14 cellular contexts compared by ENCODE assay signal in genomic region chr7:3641556-3641955, GRCh38.
DNase-seq lines count a peak whose midpoint lies in the region; ATAC-seq and TF ChIP-seq lines count a peak whose summit lies in the region.
"Had no signal": no experiment of that assay in that cellular context is flagged by ENCODE, and none has a peak within 500 bp of the region (broad histone marks: within the 10 kb centered on the region; RNA-seq: fewer than 3 reads in every experiment).

No MANE protein-coding gene starts in this region.

- H3K4me1 ChIP-seq in esophagus muscularis mucosa = no peaks in the 10 kb centered on the region
- no peaks in the 10 kb centered on the region for H3K4me1 ChIP-seq in prostate gland (replicated peaks)
- no peaks in the 10 kb centered on the region for H3K4me1 ChIP-seq in endodermal cell (ENCODE audit: control insufficient read depth, insufficient read depth, low read length)
- H3K4me1 ChIP-seq: A549, BE2C had no signal

- TF ChIP-seq CTCF in esophagus muscularis mucosa (IDR thresholded peaks at IDR 0.05) (no peak), osteocyte (IDR thresholded peaks at IDR 0.05) (no peak), prostate gland (IDR thresholded peaks at IDR 0.05) (no peak), endodermal cell (conservative IDR thresholded peaks at IDR 0.05) (no peak)

- H3K27ac Mint-ChIP-seq in osteocyte (ENCODE audit: unreplicated experiment) (no peak overlapping the region), endodermal cell (no peak overlapping the region)
- H3K27ac Mint-ChIP-seq: CD4-positive, alpha-beta memory T cell had no signal

- no peak for TF ChIP-seq POLR2A in esophagus muscularis mucosa (IDR thresholded peaks at IDR 0.05; ENCODE audit: low read depth)
- no peak for TF ChIP-seq POLR2A in prostate gland (IDR thresholded peaks at IDR 0.05)

- no peak for TF ChIP-seq EP300 in esophagus muscularis mucosa (IDR thresholded peaks at IDR 0.05)

- H3K27ac ChIP-seq in esophagus muscularis mucosa (replicated peaks in 1 of 4) (no peak overlapping the region), prostate gland (no peak overlapping the region), endodermal cell (ENCODE audit: low read depth, low read length) (no peak overlapping the region)
- H3K27ac ChIP-seq: A549, C4-2B, HL-60 had no signal

- H3K9me3 Mint-ChIP-seq in osteocyte (ENCODE audit: unreplicated experiment) (no peaks in the 10 kb centered on the region), endodermal cell (no peaks in the 10 kb centered on the region)
- H3K9me3 Mint-ChIP-seq: CD4-positive, alpha-beta memory T cell had no signal

- intact Hi-C loops in esophagus muscularis mucosa (cut with DNase I) = no loop called here
- intact Hi-C loops in prostate gland (cut with DNase I) = no loop called here

- H3K36me3 Mint-ChIP-seq in osteocyte (ENCODE audit: unreplicated experiment) = no peaks in the 10 kb centered on the region
- peaks cover 16% of the 10 kb centered on the region for H3K36me3 Mint-ChIP-seq in endodermal cell (ENCODE audit: low read depth)
- H3K36me3 Mint-ChIP-seq: CD4-positive, alpha-beta memory T cell had no signal

- H3K27me3 Mint-ChIP-seq in osteocyte (ENCODE audit: unreplicated experiment) (no peaks in the 10 kb centered on the region), endodermal cell (ENCODE audit: insufficient read depth) (no peaks in the 10 kb centered on the region)

- peaks cover 0 to 5% (median 0%) of the 10 kb centered on the region in 4 donors for H3K36me3 ChIP-seq in esophagus muscularis mucosa
- H3K36me3 ChIP-seq in prostate gland = no peaks in the 10 kb centered on the region
- no peaks in the 10 kb centered on the region for H3K36me3 ChIP-seq in endodermal cell (ENCODE audit: control insufficient read depth, insufficient read depth, low read length)
- H3K36me3 ChIP-seq: BE2C had no signal

- ATAC-seq in GM18861 (IDR thresholded peaks at IDR 0.05; ENCODE audit: unreplicated experiment) = no peak
- ATAC-seq: A549, HCT116 had no signal

- DNase-seq in RPMI8226 (peak; percentile 12), esophagus muscularis mucosa (ENCODE audit: extremely low spot score) (peak; percentile 34), osteocyte (ENCODE audit: extremely low spot score, unreplicated experiment) (peak; percentile 63), mesenteric fat pad (ENCODE audit: low spot score) (no peak), prostate gland (ENCODE audit: low spot score) (no peak), endodermal cell (no peak)
- DNase-seq: BE2C; CD4-positive, alpha-beta memory T cell; DMS79 had no signal

- H3K4me3 ChIP-seq in esophagus muscularis mucosa (no peak overlapping the region), prostate gland (no peak overlapping the region), endodermal cell (ENCODE audit: low read length) (no peak overlapping the region)
- H3K4me3 ChIP-seq: A549 had no signal

- H3K9ac ChIP-seq in endodermal cell (ENCODE audit: extremely low read depth, low read length, poor library complexity, severe bottlenecking) = no peak overlapping the region

- H3K27me3 ChIP-seq in esophagus muscularis mucosa = no peaks in the 10 kb centered on the region
- H3K27me3 ChIP-seq in prostate gland (replicated peaks; ENCODE audit: insufficient read depth) = no peaks in the 10 kb centered on the region
- no peaks in the 10 kb centered on the region for H3K27me3 ChIP-seq in endodermal cell (ENCODE audit: control insufficient read depth, insufficient read depth, low read length, poor library complexity, severe bottlenecking)
- H3K27me3 ChIP-seq: BE2C had no signal

- H3K4me3 Mint-ChIP-seq in osteocyte (ENCODE audit: unreplicated experiment) = no peak overlapping the region
- H3K4me3 Mint-ChIP-seq in endodermal cell = no peak overlapping the region
- H3K4me3 Mint-ChIP-seq: CD4-positive, alpha-beta memory T cell had no signal

- no peaks in the 10 kb centered on the region for H3K9me3 ChIP-seq in esophagus muscularis mucosa
- no peaks in the 10 kb centered on the region for H3K9me3 ChIP-seq in prostate gland
- H3K9me3 ChIP-seq in endodermal cell (ENCODE audit: control insufficient read depth, low read length) = no peaks in the 10 kb centered on the region
- H3K9me3 ChIP-seq: A549, BE2C had no signal

- peaks cover 2% of the 10 kb centered on the region for H3K4me1 Mint-ChIP-seq in osteocyte (ENCODE audit: unreplicated experiment)
- H3K4me1 Mint-ChIP-seq in endodermal cell = no peaks in the 10 kb centered on the region
- H3K4me1 Mint-ChIP-seq: CD4-positive, alpha-beta memory T cell had no signal

- WGBS in esophagus muscularis mucosa = 49% methylated on average over 2 of the region's 14 CpGs
- 88% methylated on average over 14 of the region's 14 CpGs for WGBS in prostate gland
- WGBS in endodermal cell (ENCODE audit: insufficient coverage in 1 of 2, insufficient read length in 1 of 2), 2 experiments = 91 to 94% methylated on average over 14 of the region's 14 CpGs

Comparison
In these comparisons a context has a peak if more than half of its experiments do, and no peak if none do; other contexts are left out.
1. DNase-seq: peak in RPMI8226 (single experiment), esophagus muscularis mucosa (single experiment) and osteocyte (single experiment); none in mesenteric fat pad (single experiment), prostate gland (single experiment) and endodermal cell (single experiment).